Comparison of ENCODE assay signal across 18 cellular contexts in the genomic region with DNA sequence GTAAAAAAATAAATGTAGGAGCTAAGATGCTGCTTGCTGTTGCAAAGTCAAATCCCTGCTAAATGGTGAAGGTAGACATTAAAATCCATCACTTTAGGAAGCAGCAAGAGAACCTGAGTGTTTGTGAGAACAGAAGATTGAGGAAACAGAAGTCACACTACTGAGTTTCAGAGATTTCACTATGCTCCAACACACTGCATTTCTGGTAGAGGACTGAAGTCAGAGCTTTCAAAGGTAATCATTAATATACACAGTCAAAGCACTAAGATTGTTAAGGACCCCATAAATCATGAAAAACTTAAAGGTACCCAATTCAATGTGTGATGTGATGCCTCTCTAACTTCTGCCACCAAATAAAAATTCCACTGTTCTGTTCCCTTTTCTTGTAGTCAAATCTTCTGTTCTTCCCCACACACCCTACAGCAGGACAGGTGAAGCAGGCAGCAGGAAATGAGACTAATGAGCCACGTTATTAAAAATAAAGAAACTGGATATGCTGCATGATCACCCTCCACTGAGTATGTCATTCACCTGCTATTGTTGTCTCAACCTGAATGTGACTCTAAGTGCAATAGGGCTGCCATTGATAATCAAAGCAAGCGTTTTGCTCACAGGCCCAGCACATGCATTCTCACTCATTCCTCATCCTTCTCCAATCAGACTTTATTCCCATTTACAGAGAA. TPM values are rescaled to one million over a fixed set of nuclear protein-coding genes. Genes with fewer than 3 reads are reported as not detected.
DNase-seq lines count a peak whose midpoint lies in the region; ATAC-seq and TF ChIP-seq lines count a peak whose summit lies in the region.
"Had no signal": no experiment of that assay in that cellular context is flagged by ENCODE, and none has a peak within 500 bp of the region (broad histone marks: within the 10 kb centered on the region; RNA-seq: fewer than 3 reads in every experiment).

No MANE protein-coding gene starts in this region.

- H3K27me3 ChIP-seq in tibial artery (no peaks in the 10 kb centered on the region), WERI-Rb-1 (ENCODE audit: insufficient read depth, low read depth, severe bottlenecking) (no peaks in the 10 kb centered on the region)

- no peaks in the 10 kb centered on the region for H3K36me3 ChIP-seq in tibial artery
- H3K36me3 ChIP-seq in WERI-Rb-1: no peaks in the 10 kb centered on the region

- H3K4me1 ChIP-seq in tibial artery: no peaks in the 10 kb centered on the region
- H3K4me1 ChIP-seq: psoas muscle had no signal

- peak; percentile 80 for ATAC-seq in GM18858 (IDR thresholded peaks at IDR 0.05; ENCODE audit: unreplicated experiment)
- peak; percentile 86 for ATAC-seq in GM21423 (IDR thresholded peaks at IDR 0.05; ENCODE audit: unreplicated experiment)
- peak; percentile 87 for ATAC-seq in HG03108 (IDR thresholded peaks at IDR 0.05; ENCODE audit: unreplicated experiment)
- no peak for ATAC-seq in stimulated activated memory B cell treated with anti-CD40 and anti-IgM and Interleukin-4, amounts not matched to agents 10 μg/mL and 1 μg/mL and 100 μg/mL, for 72 hours
- ATAC-seq: psoas muscle; stimulated activated naive B cell treated with anti-CD40 and anti-IgM and Interleukin-4, amounts not matched to agents 10 μg/mL and 1 μg/mL and 100 μg/mL, for 72 hours had no signal

- peaks cover 3% of the 10 kb centered on the region for H3K9me3 Mint-ChIP-seq in chondrocyte (ENCODE audit: low read depth)
- H3K9me3 Mint-ChIP-seq in stimulated activated memory B cell treated with anti-CD40 and anti-IgM and Interleukin-4, amounts not matched to agents 10 μg/mL and 1 μg/mL and 100 μg/mL, for 72 hours: peaks cover 4% of the 10 kb centered on the region
- H3K9me3 Mint-ChIP-seq: activated CD4-positive, alpha-beta memory T cell treated with anti-CD3 and anti-CD28 coated beads for 36 hours had no signal

- peaks cover 2% of the 10 kb centered on the region for H3K36me3 Mint-ChIP-seq in chondrocyte (ENCODE audit: low read depth)
- H3K36me3 Mint-ChIP-seq in stimulated activated memory B cell treated with anti-CD40 and anti-IgM and Interleukin-4, amounts not matched to agents 10 μg/mL and 1 μg/mL and 100 μg/mL, for 72 hours: no peaks in the 10 kb centered on the region
- H3K36me3 Mint-ChIP-seq: activated CD4-positive, alpha-beta memory T cell treated with anti-CD3 and anti-CD28 coated beads for 36 hours had no signal

- H3K4me3 ChIP-seq in tibial artery (no peak overlapping the region), WERI-Rb-1 (ENCODE audit: low read depth, low read length) (no peak overlapping the region)
- H3K4me3 ChIP-seq: psoas muscle had no signal

- no peak overlapping the region for H3K27ac Mint-ChIP-seq in chondrocyte (ENCODE audit: unreplicated experiment)
- H3K27ac Mint-ChIP-seq in stimulated activated memory B cell treated with anti-CD40 and anti-IgM and Interleukin-4, amounts not matched to agents 10 μg/mL and 1 μg/mL and 100 μg/mL, for 72 hours: no peak overlapping the region
- H3K27ac Mint-ChIP-seq: activated CD4-positive, alpha-beta memory T cell treated with anti-CD3 and anti-CD28 coated beads for 36 hours; stimulated activated naive B cell treated with anti-CD40 and anti-IgM and Interleukin-4, amounts not matched to agents 10 μg/mL and 1 μg/mL and 100 μg/mL, for 72 hours had no signal

- DNase-seq in NCI-H526 (lab: John Stamatoyannopoulos, UW) (peak; percentile 42 to 53), tibial artery (no peak), chondrocyte (ENCODE audit: low spot score) (no peak), WERI-Rb-1 (no peak)
- DNase-seq: activated CD4-positive, alpha-beta memory T cell treated with anti-CD3 and anti-CD28 coated beads for 36 hours; activated naive CD4-positive, alpha-beta T cell; NCI-H345; psoas muscle; RPMI8226; stimulated activated CD4-positive, alpha-beta T cell treated with anti-CD3 and anti-CD28 coated beads, Interleukin-1b, Interleukin-23, amount 100 ng/mL, for 48 hours; stimulated activated naive B cell treated with anti-CD40 and anti-IgM and Interleukin-4, amounts not matched to agents 10 μg/mL and 1 μg/mL and 100 μg/mL, for 72 hours had no signal

- H3K4me1 Mint-ChIP-seq in chondrocyte (ENCODE audit: low read depth): no peaks in the 10 kb centered on the region
- no peaks in the 10 kb centered on the region for H3K4me1 Mint-ChIP-seq in stimulated activated memory B cell treated with anti-CD40 and anti-IgM and Interleukin-4, amounts not matched to agents 10 μg/mL and 1 μg/mL and 100 μg/mL, for 72 hours
- H3K4me1 Mint-ChIP-seq: stimulated activated naive B cell treated with anti-CD40 and anti-IgM and Interleukin-4, amounts not matched to agents 10 μg/mL and 1 μg/mL and 100 μg/mL, for 72 hours had no signal

- no peak overlapping the region for H3K4me3 Mint-ChIP-seq in chondrocyte (ENCODE audit: unreplicated experiment)
- H3K4me3 Mint-ChIP-seq in stimulated activated memory B cell treated with anti-CD40 and anti-IgM and Interleukin-4, amounts not matched to agents 10 μg/mL and 1 μg/mL and 100 μg/mL, for 72 hours: no peak overlapping the region
- H3K4me3 Mint-ChIP-seq: activated CD4-positive, alpha-beta memory T cell treated with anti-CD3 and anti-CD28 coated beads for 36 hours; stimulated activated naive B cell treated with anti-CD40 and anti-IgM and Interleukin-4, amounts not matched to agents 10 μg/mL and 1 μg/mL and 100 μg/mL, for 72 hours had no signal

- H3K27ac ChIP-seq in tibial artery: no peak overlapping the region
- H3K27ac ChIP-seq in WERI-Rb-1: no peak overlapping the region
- H3K27ac ChIP-seq: psoas muscle had no signal

- TF ChIP-seq CTCF in tibial artery (IDR thresholded peaks at IDR 0.05): no peak
- TF ChIP-seq CTCF in chondrocyte (IDR thresholded peaks at IDR 0.05): no peak
- TF ChIP-seq CTCF in WERI-Rb-1 (IDR thresholded peaks at IDR 0.05; ENCODE audit: low read depth, low read length): no peak

- intact Hi-C loops in tibial artery (cut with DNase I; ENCODE audit: low total_unique reads): no loop called here

- H3K9me3 ChIP-seq in tibial artery (no peaks in the 10 kb centered on the region), WERI-Rb-1 (ENCODE audit: severe bottlenecking) (no peaks in the 10 kb centered on the region)
- H3K9me3 ChIP-seq: psoas muscle had no signal

- peaks cover 11% of the 10 kb centered on the region for H3K27me3 Mint-ChIP-seq in chondrocyte (ENCODE audit: low read depth)
- H3K27me3 Mint-ChIP-seq in stimulated activated memory B cell treated with anti-CD40 and anti-IgM and Interleukin-4, amounts not matched to agents 10 μg/mL and 1 μg/mL and 100 μg/mL, for 72 hours: no peaks in the 10 kb centered on the region

RNA-seq across cellular contexts. Expression of gene APELA, which starts 28.9 kb away (rescaled TPM):
- not detected in 3 replicates for total RNA-seq in chondrocyte
- total RNA-seq: activated CD4-positive, alpha-beta memory T cell treated with anti-CD3 and anti-CD28 coated beads for 36 hours; bronchial epithelial cell; glomerular endothelial cell; myocyte; psoas muscle had no signal

Comparison
In these comparisons a context has a peak if more than half of its experiments do, and no peak if none do; other contexts are left out.
1. DNase-seq: peak in NCI-H526 (2 of 2); none in tibial artery (0 of 2), chondrocyte (single experiment) and WERI-Rb-1 (single experiment).